17 cellular contexts compared by ENCODE assay signal in the genomic region with DNA sequence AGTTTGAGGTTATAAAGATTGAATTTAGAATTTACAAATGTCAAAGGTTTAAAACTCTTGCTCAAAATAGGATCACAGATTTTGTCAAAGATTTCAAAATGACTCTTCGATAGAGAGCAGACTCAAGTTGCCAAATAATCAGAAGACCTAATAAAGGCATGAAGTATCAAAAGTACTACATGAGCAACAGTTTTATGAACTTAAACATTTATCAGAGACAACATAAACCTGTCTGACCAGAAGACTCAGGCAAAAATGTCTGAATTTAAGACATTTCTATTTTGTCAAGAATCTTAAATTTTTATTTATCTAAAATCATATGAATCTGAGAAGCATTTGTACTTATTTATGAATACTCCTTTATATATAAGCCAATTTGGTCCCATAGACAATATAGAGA.
A peak's percentile ranks its signal among the peaks of the same experiment; 100 is the strongest.
DNase-seq lines count a peak whose midpoint lies in the region; ATAC-seq and TF ChIP-seq lines count a peak whose summit lies in the region.
"Had no signal": no experiment of that assay in that cellular context is flagged by ENCODE, and none has a peak within 500 bp of the region (broad histone marks: within the 10 kb centered on the region; RNA-seq: fewer than 3 reads in every experiment).

No MANE protein-coding gene starts in this region.

- peaks cover 7% of the 10 kb centered on the region for H3F3A ChIP-seq in PC-3 (ENCODE audit: low read length, unreplicated experiment)
- peaks cover 14% of the 10 kb centered on the region for H3F3A ChIP-seq in GM23248 (ENCODE audit: insufficient read depth)

- no peaks in the 10 kb centered on the region for H3K27me3 Mint-ChIP-seq in MCF 10A (ENCODE audit: insufficient read depth, unreplicated experiment)
- H3K27me3 Mint-ChIP-seq in stimulated activated naive B cell treated with anti-CD40 and anti-IgM and Interleukin-4, amounts not matched to agents 10 μg/mL and 1 μg/mL and 100 μg/mL, for 72 hours = peaks cover 0 to 7% of the 10 kb centered on the region in 2 donors
- H3K27me3 Mint-ChIP-seq: B cell; CD4-positive, alpha-beta T cell had no signal

- H3K79me2 ChIP-seq in mammary epithelial cell (ENCODE audit: insufficient read depth, low read length) (no peaks in the 10 kb centered on the region), PC-3 (ENCODE audit: low read length) (no peaks in the 10 kb centered on the region), GM23248 (ENCODE audit: insufficient read depth) (no peaks in the 10 kb centered on the region)

- no peak overlapping the region for H3K27ac ChIP-seq in mammary epithelial cell (ENCODE audit: insufficient read depth, low read depth, low read length)
- H3K27ac ChIP-seq in PC-3 (ENCODE audit: low read length) = no peak overlapping the region
- H3K27ac ChIP-seq in GM23248 = no peak overlapping the region
- H3K27ac ChIP-seq: 22Rv1; A549; BLaER1 treated with 17β-estradiol and CSF1 and Interleukin-3, amounts not matched to agents 10 nM and 100 nM; C4-2B had no signal

- H2AFZ ChIP-seq in mammary epithelial cell (ENCODE audit: low read depth, low read length) (no peak overlapping the region), PC-3 (ENCODE audit: low read length) (no peak overlapping the region), GM23248 (no peak overlapping the region)

- no peak for DNase-seq in MCF 10A (ENCODE audit: unreplicated experiment)
- DNase-seq in mammary epithelial cell = no peak
- peak; percentile 11 for DNase-seq in PC-3
- no peak for DNase-seq in GM23248
- DNase-seq in stimulated activated naive B cell treated with anti-CD40 and anti-IgM and Interleukin-4, amounts not matched to agents 10 μg/mL and 1 μg/mL and 100 μg/mL, for 72 hours = no peak
- DNase-seq: AML-193; Caco-2; Calu3; CD4-positive, alpha-beta T cell; CD8-positive, alpha-beta T cell; DMS79 treated with DMSO at 0.1 percent for 48 hours; GF-D8 had no signal

- H3K4me2 ChIP-seq in mammary epithelial cell (ENCODE audit: insufficient read depth, low read depth, low read length) (no peak overlapping the region), PC-3 (ENCODE audit: low read length) (no peak overlapping the region), GM23248 (ENCODE audit: unreplicated experiment) (no peak overlapping the region)
- H3K4me2 ChIP-seq: A549; BLaER1 treated with 17β-estradiol and CSF1 and Interleukin-3, amounts not matched to agents 10 nM and 100 nM had no signal

- no peaks in the 10 kb centered on the region for H3K9me2 ChIP-seq in PC-3 (replicated peaks; ENCODE audit: low read length)
- no peaks in the 10 kb centered on the region for H3K9me2 ChIP-seq in GM23248 (ENCODE audit: insufficient read depth)

- POLR2A ChIA-PET in MCF 10A (lab: Yijun Ruan, JAX) (no interaction called here), PC-3 (lab: Charles Lee; ENCODE audit: unreplicated experiment) (no interaction called here)

- H3K36me3 ChIP-seq in mammary epithelial cell (ENCODE audit: insufficient read depth, low read length) = no peaks in the 10 kb centered on the region
- H3K36me3 ChIP-seq in PC-3 (ENCODE audit: low read depth, low read length) = peaks cover 24% of the 10 kb centered on the region; the same call in 1 of the 2 replicates
- no peaks in the 10 kb centered on the region for H3K36me3 ChIP-seq in GM23248 (ENCODE audit: low read depth)
- H3K36me3 ChIP-seq: BLaER1 treated with 17β-estradiol and CSF1 and Interleukin-3, amounts not matched to agents 10 nM and 100 nM had no signal

- no peak for TF ChIP-seq CTCF in MCF 10A (IDR thresholded peaks at IDR 0.05; ENCODE audit: unreplicated experiment)
- TF ChIP-seq CTCF in mammary epithelial cell (conservative IDR thresholded peaks at IDR 0.05 in 1 of 2, IDR thresholded peaks at IDR 0.05 in 1 of 2; ENCODE audit: extremely low read depth in 1 of 2, insufficient read depth in 1 of 2, low read depth in 1 of 2, low read length in 2 of 2) = no peak
- no peak for TF ChIP-seq CTCF in PC-3 (conservative IDR thresholded peaks at IDR 0.05; ENCODE audit: low read depth, low read length)

- no peak overlapping the region for H3K4me3 Mint-ChIP-seq in MCF 10A (ENCODE audit: unreplicated experiment)
- no peak overlapping the region for H3K4me3 Mint-ChIP-seq in stimulated activated naive B cell treated with anti-CD40 and anti-IgM and Interleukin-4, amounts not matched to agents 10 μg/mL and 1 μg/mL and 100 μg/mL, for 72 hours
- H3K4me3 Mint-ChIP-seq: B cell; CD4-positive, alpha-beta T cell; CD8-positive, alpha-beta T cell had no signal

- H3K4me3 ChIP-seq in mammary epithelial cell (replicated peaks in 1 of 3; ENCODE audit: insufficient read depth in 1 of 3, low read depth in 2 of 3, low read length in 3 of 3) (no peak overlapping the region), PC-3 (ENCODE audit: low read length) (no peak overlapping the region), GM23248 (no peak overlapping the region)
- H3K4me3 ChIP-seq: A549; BLaER1 treated with 17β-estradiol and CSF1 and Interleukin-3, amounts not matched to agents 10 nM and 100 nM had no signal

- H3K9ac ChIP-seq in mammary epithelial cell (ENCODE audit: insufficient read depth, low read length) (no peak overlapping the region), PC-3 (ENCODE audit: low read length) (no peak overlapping the region), GM23248 (no peak overlapping the region)
- H3K9ac ChIP-seq: BLaER1 treated with 17β-estradiol and CSF1 and Interleukin-3, amounts not matched to agents 10 nM and 100 nM had no signal

- in situ Hi-C loops in mammary epithelial cell (cut with MboI; ENCODE audit: low sequenced_read_pairs in 2 of 2) = no loop called here
- in situ Hi-C loops in GM23248 (cut with MboI) = no loop called here

- H3K4me1 Mint-ChIP-seq in MCF 10A (ENCODE audit: insufficient read depth, unreplicated experiment) = peaks cover 10% of the 10 kb centered on the region
- no peaks in the 10 kb centered on the region for H3K4me1 Mint-ChIP-seq in stimulated activated naive B cell treated with anti-CD40 and anti-IgM and Interleukin-4, amounts not matched to agents 10 μg/mL and 1 μg/mL and 100 μg/mL, for 72 hours
- H3K4me1 Mint-ChIP-seq: B cell had no signal

- no peaks in the 10 kb centered on the region for H3K36me3 Mint-ChIP-seq in MCF 10A (ENCODE audit: insufficient read depth, unreplicated experiment)
- H3K36me3 Mint-ChIP-seq in stimulated activated naive B cell treated with anti-CD40 and anti-IgM and Interleukin-4, amounts not matched to agents 10 μg/mL and 1 μg/mL and 100 μg/mL, for 72 hours = no peaks in the 10 kb centered on the region
- H3K36me3 Mint-ChIP-seq: CD8-positive, alpha-beta T cell had no signal

- no peak for ATAC-seq in PC-3
- no peak for ATAC-seq in stimulated activated naive B cell treated with anti-CD40 and anti-IgM and Interleukin-4, amounts not matched to agents 10 μg/mL and 1 μg/mL and 100 μg/mL, for 72 hours (replicated peaks)
- ATAC-seq: A549; CD8-positive, alpha-beta T cell had no signal

- H4K20me1 ChIP-seq in mammary epithelial cell (ENCODE audit: insufficient read depth, low read length) (no peaks in the 10 kb centered on the region), PC-3 (ENCODE audit: low read length) (no peaks in the 10 kb centered on the region), GM23248 (ENCODE audit: insufficient read depth) (no peaks in the 10 kb centered on the region)
- H4K20me1 ChIP-seq: BLaER1 treated with 17β-estradiol and CSF1 and Interleukin-3, amounts not matched to agents 10 nM and 100 nM had no signal

- intact Hi-C loops in MCF 10A (cut with micrococcal nuclease) = no loop called here
- intact Hi-C loops in mammary epithelial cell (cut with micrococcal nuclease) = no loop called here
- intact Hi-C loops in PC-3 (cut with micrococcal nuclease) = no loop called here

- H3K27me3 ChIP-seq in mammary epithelial cell (ENCODE audit: insufficient read depth, low read length) = no peaks in the 10 kb centered on the region
- H3K27me3 ChIP-seq in PC-3 (ENCODE audit: low read length) = no peaks in the 10 kb centered on the region
- H3K27me3 ChIP-seq in GM23248 (replicated peaks; ENCODE audit: insufficient read depth) = no peaks in the 10 kb centered on the region
- H3K27me3 ChIP-seq: BLaER1 treated with 17β-estradiol and CSF1 and Interleukin-3, amounts not matched to agents 10 nM and 100 nM had no signal

- peak overlapping the region; percentile 24 for H3K27ac Mint-ChIP-seq in MCF 10A (ENCODE audit: low read depth, unreplicated experiment)
- no peak overlapping the region for H3K27ac Mint-ChIP-seq in stimulated activated naive B cell treated with anti-CD40 and anti-IgM and Interleukin-4, amounts not matched to agents 10 μg/mL and 1 μg/mL and 100 μg/mL, for 72 hours
- H3K27ac Mint-ChIP-seq: B cell; CD4-positive, alpha-beta T cell; CD8-positive, alpha-beta T cell had no signal

- BruUV-seq in MCF 10A (replicated peaks; lab: Mats Ljungman, UMichigan) = no TSS peak
- BruUV-seq in mammary epithelial cell (replicated peaks; lab: Mats Ljungman, UMichigan) = no TSS peak
- no TSS peak for BruUV-seq in PC-3 (replicated peaks; lab: Mats Ljungman, UMichigan)

- H3K9me3 ChIP-seq in mammary epithelial cell (replicated peaks; ENCODE audit: insufficient read depth, low read length) (peaks cover 16% of the 10 kb centered on the region), PC-3 (ENCODE audit: low read length) (peaks cover 51% of the 10 kb centered on the region), GM23248 (ENCODE audit: low read depth) (no peaks in the 10 kb centered on the region)
- H3K9me3 ChIP-seq: A549, Caco-2 had no signal

- CTCF ChIA-PET in MCF 10A (lab: Yijun Ruan, JAX) = interaction anchor here (0.7 kb wide), 1 partner anchor 1207 kb away, joined by 3 read pairs; no protein-coding TSS in a partner anchor
- CTCF ChIA-PET in mammary epithelial cell (lab: Charles Lee; ENCODE audit: low non-redundant PET) = no interaction called here
- CTCF ChIA-PET in PC-3 (lab: Charles Lee) = no interaction called here

- H3K9me3 Mint-ChIP-seq in MCF 10A (ENCODE audit: unreplicated experiment) = peaks cover 14% of the 10 kb centered on the region
- H3K9me3 Mint-ChIP-seq in stimulated activated naive B cell treated with anti-CD40 and anti-IgM and Interleukin-4, amounts not matched to agents 10 μg/mL and 1 μg/mL and 100 μg/mL, for 72 hours = peaks cover 30 to 40% of the 10 kb centered on the region in 2 donors

- peaks cover 39% of the 10 kb centered on the region for H3K4me1 ChIP-seq in mammary epithelial cell (ENCODE audit: insufficient read depth, low read length)
- peaks cover 25% of the 10 kb centered on the region for H3K4me1 ChIP-seq in PC-3 (ENCODE audit: insufficient read depth, low read length)
- H3K4me1 ChIP-seq in GM23248 (ENCODE audit: insufficient read depth) = peaks cover 19% of the 10 kb centered on the region
- H3K4me1 ChIP-seq: Caco-2 had no signal

- 100% methylated on average over 1 of the region's 1 CpG for WGBS in mammary epithelial cell (ENCODE audit: low coverage, missing lambda C conversion rate)
- WGBS in GM23248 (ENCODE audit: low coverage in 1 of 2, low lambda C conversion rate in 2 of 2, missing lambda C conversion rate in 2 of 2), 2 experiments = 91 to 96% methylated on average over 1 of the region's 1 CpG

- dilution Hi-C loops in mammary epithelial cell (cut with HindIII; ENCODE audit: low sequenced_read_pairs) = no loop called here
